ENCODE assay signal across 4 cellular contexts in the genomic region with DNA sequence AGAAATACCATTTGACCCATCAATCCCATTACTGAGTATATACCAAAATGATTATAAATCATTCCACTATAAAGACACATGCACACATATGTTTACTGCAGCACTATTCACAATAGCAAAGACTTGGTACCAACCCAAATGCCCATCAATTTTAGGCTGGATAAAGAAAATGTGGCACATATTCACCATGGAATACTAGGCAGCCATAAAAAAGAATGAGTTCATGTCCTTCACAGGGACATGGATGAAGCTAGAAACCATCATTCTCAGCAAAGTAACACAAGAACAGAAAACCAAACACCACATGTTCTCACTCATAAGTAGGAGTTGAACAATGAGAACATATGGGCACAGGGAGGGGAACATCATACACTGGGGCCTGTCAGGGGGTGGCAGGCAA. TPM values are rescaled to one million over a fixed set of nuclear protein-coding genes. Genes with fewer than 3 reads are reported as not detected.
DNase-seq lines count a peak whose midpoint lies in the region; ATAC-seq and TF ChIP-seq lines count a peak whose summit lies in the region.
"Not testable (repeated sequence)": the region's sequence is repeated elsewhere in the genome, so short reads cannot be mapped to it uniquely, and the experiment has no call there.
"Had no signal": no experiment of that assay in that cellular context is flagged by ENCODE, and none has a peak within 500 bp of the region (broad histone marks: within the 10 kb centered on the region; RNA-seq: fewer than 3 reads in every experiment).

No MANE protein-coding gene starts in this region.

- not testable (repeated sequence) for H3K36me3 Mint-ChIP-seq in chondrocyte (ENCODE audit: low read depth)

- not testable (repeated sequence) for TF ChIP-seq POLR2A in gastrocnemius medialis (IDR thresholded peaks at IDR 0.05)

- POLR2A ChIA-PET in HEK293 (lab: Yijun Ruan, JAX), result interaction anchor here (0.7 to 2.1 kb wide), 3 partner anchors 17 to 222 kb away, joined by 4 to 6 read pairs (median 5); a partner anchor contains a TSS

- H3K36me3 ChIP-seq in HEK293 (ENCODE audit: control insufficient read depth in 2 of 2, insufficient read depth in 1 of 2, low read length in 2 of 2); gastrocnemius medialis: not testable (repeated sequence)

- H3K27me3 Mint-ChIP-seq in chondrocyte (ENCODE audit: low read depth), result not testable (repeated sequence)

- not testable (repeated sequence) for TF ChIP-seq CTCF in HEK293 (tag by site-specific recombination; IDR thresholded peaks at IDR 0.05); chondrocyte (IDR thresholded peaks at IDR 0.05); gastrocnemius medialis (IDR thresholded peaks at IDR 0.05 in 4 of 5, conservative IDR thresholded peaks at IDR 0.05 in 1 of 5)

- H3K9me3 Mint-ChIP-seq in chondrocyte (ENCODE audit: low read depth), result not testable (repeated sequence)

- in situ Hi-C loops in gastrocnemius medialis (cut with MboI; ENCODE audit: low sequenced_read_pairs in 4 of 4), result not testable (repeated sequence)

- DNase-seq in chondrocyte (ENCODE audit: low spot score); gastrocnemius medialis: not testable (repeated sequence)

- intact Hi-C loops in gastrocnemius medialis (cut with DNase I; ENCODE audit: low total_unique reads), result not testable (repeated sequence)

- not testable (repeated sequence) for H3K27ac ChIP-seq in HEK293 (ENCODE audit: extremely low read depth, low read depth, low read length)
- peak overlapping the region in 3 of 4 donors; percentile 91 to 95 (median 91) for H3K27ac ChIP-seq in gastrocnemius medialis

- ATAC-seq in gastrocnemius medialis, result not testable (repeated sequence)

- peaks cover 75% of the 10 kb centered on the region for H3K4me1 Mint-ChIP-seq in chondrocyte (ENCODE audit: low read depth)

- H3K27me3 ChIP-seq in gastrocnemius medialis, result not testable (repeated sequence)

- not testable (repeated sequence) for H3K9me3 ChIP-seq in HEK293 (ENCODE audit: control insufficient read depth, insufficient read depth, low read depth, low read length); gastrocnemius medialis

- H3K4me1 ChIP-seq in HEK293 (ENCODE audit: control insufficient read depth, insufficient read depth, low read length) (peaks cover 37% of the 10 kb centered on the region), gastrocnemius medialis (peaks cover 63 to 76% of the 10 kb centered on the region in 2 donors)

- CTCF ChIA-PET in HEK293 (lab: Yijun Ruan, JAX), result interaction anchor here (1.5 kb wide), 1 partner anchor 107 kb away, joined by 4 read pairs; a partner anchor contains a TSS

- H3K4me3 ChIP-seq in HEK293 (ENCODE audit: low read depth, low read length); gastrocnemius medialis: not testable (repeated sequence)

- not testable (repeated sequence) for H3K4me3 Mint-ChIP-seq in chondrocyte (ENCODE audit: unreplicated experiment)

- peak overlapping the region; percentile 23 for H3K27ac Mint-ChIP-seq in chondrocyte (ENCODE audit: unreplicated experiment)

TF ChIP-seq in HEK293, 187 proteins besides CTCF, POLR2A, EP300 and RAD21:
- TF ChIP-seq, protein P1, sequence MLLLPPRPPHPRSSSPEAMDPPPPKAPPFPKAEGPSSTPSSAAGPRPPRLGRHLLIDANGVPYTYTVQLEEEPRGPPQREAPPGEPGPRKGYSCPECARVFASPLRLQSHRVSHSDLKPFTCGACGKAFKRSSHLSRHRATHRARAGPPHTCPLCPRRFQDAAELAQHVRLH (tag by site-specific recombination; IDR thresholded peaks at IDR 0.05), result 0 out of 2 replicates have a peak, but pooled peaks have one; percentile 61
- TF ChIP-seq, protein P2, sequence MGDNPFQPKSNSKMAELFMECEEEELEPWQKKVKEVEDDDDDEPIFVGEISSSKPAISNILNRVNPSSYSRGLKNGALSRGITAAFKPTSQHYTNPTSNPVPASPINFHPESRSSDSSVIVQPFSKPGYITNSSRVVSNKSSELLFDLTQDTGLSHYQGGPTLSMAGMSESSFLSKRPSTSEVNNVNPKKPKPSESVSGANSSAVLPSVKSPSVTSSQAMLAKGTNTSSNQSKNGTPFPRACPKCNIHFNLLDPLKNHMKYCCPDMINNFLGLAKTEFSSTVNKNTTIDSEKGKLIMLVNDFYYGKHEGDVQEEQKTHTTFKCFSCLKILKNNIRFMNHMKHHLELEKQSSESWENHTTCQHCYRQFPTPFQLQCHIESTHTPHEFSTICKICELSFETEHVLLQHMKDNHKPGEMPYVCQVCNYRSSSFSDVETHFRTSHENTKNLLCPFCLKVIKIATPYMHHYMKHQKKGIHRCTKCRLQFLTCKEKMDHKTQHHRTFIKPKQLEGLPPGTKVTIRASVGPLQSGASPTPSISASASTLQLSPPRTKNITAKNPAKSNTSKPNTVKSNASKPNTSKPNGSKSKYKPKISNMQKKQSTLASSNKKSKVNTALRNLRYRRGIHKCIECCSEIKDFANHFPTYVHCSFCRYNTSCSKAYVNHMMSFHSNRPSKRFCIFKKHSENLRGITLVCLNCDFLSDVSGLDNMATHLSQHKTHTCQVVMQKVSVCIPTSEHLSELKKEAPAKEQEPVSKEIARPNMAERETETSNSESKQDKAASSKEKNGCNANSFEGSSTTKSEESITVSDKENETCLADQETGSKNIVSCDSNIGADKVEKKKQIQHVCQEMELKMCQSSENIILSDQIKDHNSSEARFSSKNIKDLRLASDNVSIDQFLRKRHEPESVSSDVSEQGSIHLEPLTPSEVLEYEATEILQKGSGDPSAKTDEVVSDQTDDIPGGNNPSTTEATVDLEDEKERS (tag by site-specific recombination; IDR thresholded peaks at IDR 0.05), result peak; percentile 39; the same call in 1 of the 2 replicates
- TF ChIP-seq, protein P3, sequence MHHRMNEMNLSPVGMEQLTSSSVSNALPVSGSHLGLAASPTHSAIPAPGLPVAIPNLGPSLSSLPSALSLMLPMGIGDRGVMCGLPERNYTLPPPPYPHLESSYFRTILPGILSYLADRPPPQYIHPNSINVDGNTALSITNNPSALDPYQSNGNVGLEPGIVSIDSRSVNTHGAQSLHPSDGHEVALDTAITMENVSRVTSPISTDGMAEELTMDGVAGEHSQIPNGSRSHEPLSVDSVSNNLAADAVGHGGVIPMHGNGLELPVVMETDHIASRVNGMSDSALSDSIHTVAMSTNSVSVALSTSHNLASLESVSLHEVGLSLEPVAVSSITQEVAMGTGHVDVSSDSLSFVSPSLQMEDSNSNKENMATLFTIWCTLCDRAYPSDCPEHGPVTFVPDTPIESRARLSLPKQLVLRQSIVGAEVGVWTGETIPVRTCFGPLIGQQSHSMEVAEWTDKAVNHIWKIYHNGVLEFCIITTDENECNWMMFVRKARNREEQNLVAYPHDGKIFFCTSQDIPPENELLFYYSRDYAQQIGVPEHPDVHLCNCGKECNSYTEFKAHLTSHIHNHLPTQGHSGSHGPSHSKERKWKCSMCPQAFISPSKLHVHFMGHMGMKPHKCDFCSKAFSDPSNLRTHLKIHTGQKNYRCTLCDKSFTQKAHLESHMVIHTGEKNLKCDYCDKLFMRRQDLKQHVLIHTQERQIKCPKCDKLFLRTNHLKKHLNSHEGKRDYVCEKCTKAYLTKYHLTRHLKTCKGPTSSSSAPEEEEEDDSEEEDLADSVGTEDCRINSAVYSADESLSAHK (tag by site-specific recombination; IDR thresholded peaks at IDR 0.05), result 0 out of 2 replicates have a peak, but pooled peaks have one; percentile 23
- peak; percentile 99 for TF ChIP-seq ZNF146 (tag by site-specific recombination; IDR thresholded peaks at IDR 0.05)

RNA-seq across cellular contexts. Expression of a gene that starts 16.8 kb away (rescaled TPM):
- total RNA-seq in chondrocyte, result 171 to 275 TPM (median 249 TPM) in 3 replicates
- total RNA-seq in gastrocnemius medialis, result 100 to 1,000 TPM; 101 to 192 (median 127) TPM
- total RNA-seq: CD4-positive, CD25-positive, alpha-beta regulatory T cell had no signal
